Comparison of ENCODE assay signal across 1 cellular context in genomic region chr7:22452142-22452763, GRCh38.
TF ChIP-seq lines count a peak whose summit lies in the region.

No MANE protein-coding gene starts in this region.

TF ChIP-seq in GM12878, 131 proteins besides CTCF, POLR2A, EP300 and RAD21 (continued from another document):
- TF ChIP-seq ZNF592 (IDR thresholded peaks at IDR 0.05) (no peak), SMC3 (IDR thresholded peaks at IDR 0.05; ENCODE audit: borderline replicate concordance, low read length) (peak; percentile 57; the same call in 1 of the 2 replicates), ZNF24 (IDR thresholded peaks at IDR 0.05) (no peak), RUNX3 (IDR thresholded peaks at IDR 0.05; ENCODE audit: low read length) (peak; percentile 41), YY1 (IDR thresholded peaks at IDR 0.05; ENCODE audit: low read depth, low read length) (peak; percentile 51; the same call in 1 of the 2 replicates), EED (IDR thresholded peaks at IDR 0.05; ENCODE audit: low read depth) (0 out of 2 replicates have a peak, but pooled peaks have one; percentile 16), TCF7 (IDR thresholded peaks at IDR 0.05; ENCODE audit: borderline replicate concordance) (no peak), CBX5 (IDR thresholded peaks at IDR 0.05; ENCODE audit: low read depth) (0 out of 2 replicates have a peak, but pooled peaks have one; percentile 48), TBL1XR1 (IDR thresholded peaks at IDR 0.05; ENCODE audit: low read depth, low read length) (no peak)
